1 cellular context compared by ENCODE assay signal in genomic region chr13:28622286-28622685, GRCh38.
TF ChIP-seq lines count a peak whose summit lies in the region.

No MANE protein-coding gene starts in this region.

TF ChIP-seq in HepG2, 621 proteins besides CTCF, POLR2A, EP300 and RAD21 (continued from another document):
- TF ChIP-seq ZBED4 (CRISPR knock-in tag; IDR thresholded peaks at IDR 0.05; ENCODE audit: borderline replicate concordance) (no peak), MAX (IDR thresholded peaks at IDR 0.05) (no peak), ARID5B (CRISPR knock-in tag; IDR thresholded peaks at IDR 0.05) (no peak)
